1 cellular context compared by ENCODE assay signal in the genomic region with DNA sequence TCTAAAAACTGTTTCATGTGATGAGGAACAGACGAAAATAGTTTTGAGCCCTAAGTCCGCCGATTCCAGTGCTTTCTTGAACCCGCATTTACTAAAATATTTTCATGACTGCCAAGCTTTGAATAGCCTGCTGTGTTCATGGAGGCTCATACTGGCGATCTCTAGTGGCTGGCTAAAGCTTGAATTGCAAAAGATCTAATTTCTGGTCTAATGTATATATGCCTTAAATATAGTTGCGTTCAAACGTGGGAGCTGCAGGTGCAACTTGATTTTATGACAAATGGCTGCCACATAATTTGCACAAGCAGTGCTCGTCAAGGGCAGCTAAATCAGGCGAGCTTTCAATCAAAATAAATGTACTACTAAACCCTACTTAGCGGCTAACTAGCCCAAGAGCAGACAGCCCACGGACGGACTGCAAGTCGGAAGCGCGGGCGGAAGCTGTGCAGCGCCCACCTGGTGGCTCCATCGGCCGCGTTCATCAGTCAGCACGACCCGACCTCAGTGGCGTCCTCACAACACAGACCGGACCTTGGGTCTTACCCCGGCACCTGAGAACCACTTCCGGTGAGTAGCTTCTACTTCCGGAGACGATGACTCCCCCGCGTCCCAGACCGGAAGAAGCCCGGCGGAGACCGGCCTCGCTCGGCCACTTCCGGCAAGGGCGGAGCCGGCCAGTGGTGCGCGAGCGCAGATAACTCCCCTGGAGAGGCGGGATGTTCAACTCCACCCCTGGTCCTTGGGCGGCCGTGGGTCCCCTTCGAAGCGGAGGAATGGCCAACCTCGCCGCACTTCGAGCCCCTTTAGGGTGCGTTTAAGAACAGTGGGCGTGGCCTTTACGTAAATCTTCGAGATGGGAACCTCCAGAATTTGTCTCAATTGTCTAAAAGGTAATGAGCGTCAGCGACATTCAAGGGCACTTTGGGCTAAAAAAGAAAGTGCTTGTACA.
TF ChIP-seq lines count a peak whose summit lies in the region.

No MANE protein-coding gene starts in this region.

TF ChIP-seq in K562, 482 proteins besides CTCF, POLR2A, EP300 and RAD21 (continued from another document and continues in another):
- peak; percentile 28; the same call in 1 of the 2 replicates for TF ChIP-seq ZNF324 (CRISPR knock-in tag; IDR thresholded peaks at IDR 0.05)
- peak; percentile 38; the same call in 1 of the 2 replicates for TF ChIP-seq CHD2 (IDR thresholded peaks at IDR 0.05; ENCODE audit: low read depth, low read length)
- TF ChIP-seq SNRNP70 (optimal IDR thresholded peaks at IDR 0.05; ENCODE audit: low read depth, low read length), result no peak
- TF ChIP-seq, protein P1, sequence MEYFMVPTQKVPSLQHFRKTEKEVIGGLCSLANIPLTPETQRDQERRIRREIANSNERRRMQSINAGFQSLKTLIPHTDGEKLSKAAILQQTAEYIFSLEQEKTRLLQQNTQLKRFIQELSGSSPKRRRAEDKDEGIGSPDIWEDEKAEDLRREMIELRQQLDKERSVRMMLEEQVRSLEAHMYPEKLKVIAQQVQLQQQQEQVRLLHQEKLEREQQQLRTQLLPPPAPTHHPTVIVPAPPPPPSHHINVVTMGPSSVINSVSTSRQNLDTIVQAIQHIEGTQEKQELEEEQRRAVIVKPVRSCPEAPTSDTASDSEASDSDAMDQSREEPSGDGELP (CRISPR knock-in tag; IDR thresholded peaks at IDR 0.05; ENCODE audit: borderline replicate concordance), result peak; percentile 96
- TF ChIP-seq LARP7 (IDR thresholded peaks at IDR 0.05), result no peak
- peak; percentile 96 for TF ChIP-seq POLR2AphosphoS5 (IDR thresholded peaks at IDR 0.05; ENCODE audit: control insufficient read depth, insufficient read depth, low read depth, low read length)
- TF ChIP-seq KDM5B (IDR thresholded peaks at IDR 0.05; ENCODE audit: insufficient replicate concordance, low read depth, low read length), result peak; percentile 77
- no peak for TF ChIP-seq ZNF184 (CRISPR knock-in tag; IDR thresholded peaks at IDR 0.05)
- TF ChIP-seq NCOA1 (IDR thresholded peaks at IDR 0.05; ENCODE audit: low read depth), result peak; percentile 91
- TF ChIP-seq NFE2 (IDR thresholded peaks at IDR 0.05; ENCODE audit: low read depth), result no peak
- TF ChIP-seq CEBPG (CRISPR knock-in tag; IDR thresholded peaks at IDR 0.05), result no peak
- TF ChIP-seq CEBPG (tag; conservative IDR thresholded peaks at IDR 0.05 in 1 of 2, IDR thresholded peaks at IDR 0.05 in 1 of 2), result no peak
- no peak for TF ChIP-seq NR2F6 (CRISPR knock-in tag; IDR thresholded peaks at IDR 0.05)
- TF ChIP-seq ZNF507 (tag; conservative IDR thresholded peaks at IDR 0.05), result no peak
- TF ChIP-seq KDM1A (IDR thresholded peaks at IDR 0.05), result peak in 1 of 2 experiments; percentile 7; a peak in 3 of 4 replicates
- TF ChIP-seq KLF10 (CRISPR knock-in tag; IDR thresholded peaks at IDR 0.05), result peak; percentile 61; the same call in 1 of the 2 replicates
- no peak for TF ChIP-seq NR3C1 (CRISPR knock-in tag; IDR thresholded peaks at IDR 0.05)
- no peak for TF ChIP-seq ILK (tag; IDR thresholded peaks at IDR 0.05; ENCODE audit: borderline replicate concordance, low read depth)
- no peak for TF ChIP-seq PPARD (CRISPR knock-in tag; IDR thresholded peaks at IDR 0.05)
- no peak for TF ChIP-seq SLC30A9 (CRISPR knock-in tag; IDR thresholded peaks at IDR 0.05)
- TF ChIP-seq ZKSCAN3 (CRISPR knock-in tag; IDR thresholded peaks at IDR 0.05), result no peak
- TF ChIP-seq CBFA2T3 (IDR thresholded peaks at IDR 0.05), result 0 out of 2 replicates have a peak, but pooled peaks have one; percentile 20
- peak; percentile 81 for TF ChIP-seq ILF3 (IDR thresholded peaks at IDR 0.05; ENCODE audit: borderline replicate concordance)
- TF ChIP-seq, protein P2, sequence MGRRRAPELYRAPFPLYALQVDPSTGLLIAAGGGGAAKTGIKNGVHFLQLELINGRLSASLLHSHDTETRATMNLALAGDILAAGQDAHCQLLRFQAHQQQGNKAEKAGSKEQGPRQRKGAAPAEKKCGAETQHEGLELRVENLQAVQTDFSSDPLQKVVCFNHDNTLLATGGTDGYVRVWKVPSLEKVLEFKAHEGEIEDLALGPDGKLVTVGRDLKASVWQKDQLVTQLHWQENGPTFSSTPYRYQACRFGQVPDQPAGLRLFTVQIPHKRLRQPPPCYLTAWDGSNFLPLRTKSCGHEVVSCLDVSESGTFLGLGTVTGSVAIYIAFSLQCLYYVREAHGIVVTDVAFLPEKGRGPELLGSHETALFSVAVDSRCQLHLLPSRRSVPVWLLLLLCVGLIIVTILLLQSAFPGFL (CRISPR knock-in tag; IDR thresholded peaks at IDR 0.05), result no peak
- TF ChIP-seq, protein P3, sequence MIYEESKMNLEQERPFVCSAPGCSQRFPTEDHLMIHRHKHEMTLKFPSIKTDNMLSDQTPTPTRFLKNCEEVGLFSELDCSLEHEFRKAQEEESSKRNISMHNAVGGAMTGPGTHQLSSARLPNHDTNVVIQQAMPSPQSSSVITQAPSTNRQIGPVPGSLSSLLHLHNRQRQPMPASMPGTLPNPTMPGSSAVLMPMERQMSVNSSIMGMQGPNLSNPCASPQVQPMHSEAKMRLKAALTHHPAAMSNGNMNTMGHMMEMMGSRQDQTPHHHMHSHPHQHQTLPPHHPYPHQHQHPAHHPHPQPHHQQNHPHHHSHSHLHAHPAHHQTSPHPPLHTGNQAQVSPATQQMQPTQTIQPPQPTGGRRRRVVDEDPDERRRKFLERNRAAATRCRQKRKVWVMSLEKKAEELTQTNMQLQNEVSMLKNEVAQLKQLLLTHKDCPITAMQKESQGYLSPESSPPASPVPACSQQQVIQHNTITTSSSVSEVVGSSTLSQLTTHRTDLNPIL (CRISPR knock-in tag; IDR thresholded peaks at IDR 0.05), result 0 out of 2 replicates have a peak, but pooled peaks have one; percentile 32
- TF ChIP-seq CCNT2 (IDR thresholded peaks at IDR 0.05; ENCODE audit: borderline replicate concordance, extremely low read depth, insufficient read length, low read depth, low read length), result peak; percentile 93
- TF ChIP-seq MEF2D (tag; conservative IDR thresholded peaks at IDR 0.05; ENCODE audit: low read depth), result no peak
- TF ChIP-seq, protein P4, sequence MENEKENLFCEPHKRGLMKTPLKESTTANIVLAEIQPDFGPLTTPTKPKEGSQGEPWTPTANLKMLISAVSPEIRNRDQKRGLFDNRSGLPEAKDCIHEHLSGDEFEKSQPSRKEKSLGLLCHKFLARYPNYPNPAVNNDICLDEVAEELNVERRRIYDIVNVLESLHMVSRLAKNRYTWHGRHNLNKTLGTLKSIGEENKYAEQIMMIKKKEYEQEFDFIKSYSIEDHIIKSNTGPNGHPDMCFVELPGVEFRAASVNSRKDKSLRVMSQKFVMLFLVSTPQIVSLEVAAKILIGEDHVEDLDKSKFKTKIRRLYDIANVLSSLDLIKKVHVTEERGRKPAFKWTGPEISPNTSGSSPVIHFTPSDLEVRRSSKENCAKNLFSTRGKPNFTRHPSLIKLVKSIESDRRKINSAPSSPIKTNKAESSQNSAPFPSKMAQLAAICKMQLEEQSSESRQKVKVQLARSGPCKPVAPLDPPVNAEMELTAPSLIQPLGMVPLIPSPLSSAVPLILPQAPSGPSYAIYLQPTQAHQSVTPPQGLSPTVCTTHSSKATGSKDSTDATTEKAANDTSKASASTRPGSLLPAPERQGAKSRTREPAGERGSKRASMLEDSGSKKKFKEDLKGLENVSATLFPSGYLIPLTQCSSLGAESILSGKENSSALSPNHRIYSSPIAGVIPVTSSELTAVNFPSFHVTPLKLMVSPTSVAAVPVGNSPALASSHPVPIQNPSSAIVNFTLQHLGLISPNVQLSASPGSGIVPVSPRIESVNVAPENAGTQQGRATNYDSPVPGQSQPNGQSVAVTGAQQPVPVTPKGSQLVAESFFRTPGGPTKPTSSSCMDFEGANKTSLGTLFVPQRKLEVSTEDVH (IDR thresholded peaks at IDR 0.05; ENCODE audit: low read depth, partially characterized antibody), result peak; percentile 97
- TF ChIP-seq, protein P5, sequence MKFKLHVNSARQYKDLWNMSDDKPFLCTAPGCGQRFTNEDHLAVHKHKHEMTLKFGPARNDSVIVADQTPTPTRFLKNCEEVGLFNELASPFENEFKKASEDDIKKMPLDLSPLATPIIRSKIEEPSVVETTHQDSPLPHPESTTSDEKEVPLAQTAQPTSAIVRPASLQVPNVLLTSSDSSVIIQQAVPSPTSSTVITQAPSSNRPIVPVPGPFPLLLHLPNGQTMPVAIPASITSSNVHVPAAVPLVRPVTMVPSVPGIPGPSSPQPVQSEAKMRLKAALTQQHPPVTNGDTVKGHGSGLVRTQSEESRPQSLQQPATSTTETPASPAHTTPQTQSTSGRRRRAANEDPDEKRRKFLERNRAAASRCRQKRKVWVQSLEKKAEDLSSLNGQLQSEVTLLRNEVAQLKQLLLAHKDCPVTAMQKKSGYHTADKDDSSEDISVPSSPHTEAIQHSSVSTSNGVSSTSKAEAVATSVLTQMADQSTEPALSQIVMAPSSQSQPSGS (CRISPR knock-in tag; IDR thresholded peaks at IDR 0.05), result no peak
- no peak; the same call in 1 of the 2 replicates for TF ChIP-seq ZNF197 (CRISPR knock-in tag; IDR thresholded peaks at IDR 0.05; ENCODE audit: low read depth)
- no peak for TF ChIP-seq DDX20 (tag; IDR thresholded peaks at IDR 0.05; ENCODE audit: low read depth)
- TF ChIP-seq TCF7 (IDR thresholded peaks at IDR 0.05; ENCODE audit: borderline replicate concordance), result no peak; the same call in 1 of the 2 replicates
- no peak; the same call in 1 of the 2 replicates for TF ChIP-seq ZFX (CRISPR knock-in tag; IDR thresholded peaks at IDR 0.05)
- peak; percentile 92 for TF ChIP-seq SP1 (CRISPR knock-in tag; IDR thresholded peaks at IDR 0.05)
- no peak for TF ChIP-seq ZC3H8 (IDR thresholded peaks at IDR 0.05)
- TF ChIP-seq, protein P6, sequence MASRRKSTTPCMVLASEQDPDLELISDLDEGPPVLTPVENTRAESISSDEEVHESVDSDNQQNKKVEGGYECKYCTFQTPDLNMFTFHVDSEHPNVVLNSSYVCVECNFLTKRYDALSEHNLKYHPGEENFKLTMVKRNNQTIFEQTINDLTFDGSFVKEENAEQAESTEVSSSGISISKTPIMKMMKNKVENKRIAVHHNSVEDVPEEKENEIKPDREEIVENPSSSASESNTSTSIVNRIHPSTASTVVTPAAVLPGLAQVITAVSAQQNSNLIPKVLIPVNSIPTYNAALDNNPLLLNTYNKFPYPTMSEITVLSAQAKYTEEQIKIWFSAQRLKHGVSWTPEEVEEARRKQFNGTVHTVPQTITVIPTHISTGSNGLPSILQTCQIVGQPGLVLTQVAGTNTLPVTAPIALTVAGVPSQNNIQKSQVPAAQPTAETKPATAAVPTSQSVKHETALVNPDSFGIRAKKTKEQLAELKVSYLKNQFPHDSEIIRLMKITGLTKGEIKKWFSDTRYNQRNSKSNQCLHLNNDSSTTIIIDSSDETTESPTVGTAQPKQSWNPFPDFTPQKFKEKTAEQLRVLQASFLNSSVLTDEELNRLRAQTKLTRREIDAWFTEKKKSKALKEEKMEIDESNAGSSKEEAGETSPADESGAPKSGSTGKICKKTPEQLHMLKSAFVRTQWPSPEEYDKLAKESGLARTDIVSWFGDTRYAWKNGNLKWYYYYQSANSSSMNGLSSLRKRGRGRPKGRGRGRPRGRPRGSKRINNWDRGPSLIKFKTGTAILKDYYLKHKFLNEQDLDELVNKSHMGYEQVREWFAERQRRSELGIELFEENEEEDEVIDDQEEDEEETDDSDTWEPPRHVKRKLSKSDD (conservative IDR thresholded peaks at IDR 0.05; ENCODE audit: low read length), result no peak
- TF ChIP-seq SRF (CRISPR knock-in tag; IDR thresholded peaks at IDR 0.05), result peak in 1 of 2 experiments; percentile 72; a peak in 1 of 4 replicates
- 0 out of 2 replicates have a peak, but pooled peaks have one; percentile 9 for TF ChIP-seq JUN (IDR thresholded peaks at IDR 0.05; ENCODE audit: borderline replicate concordance, low read depth, low read length)
- TF ChIP-seq JUN (CRISPR knock-in tag; IDR thresholded peaks at IDR 0.05; ENCODE audit: borderline replicate concordance), result no peak
- peak; percentile 26 for TF ChIP-seq SAP30 (IDR thresholded peaks at IDR 0.05; ENCODE audit: borderline replicate concordance, insufficient read depth, low read depth, low read length, poor library complexity, severe bottlenecking)
- no peak for TF ChIP-seq BCOR (IDR thresholded peaks at IDR 0.05)
- TF ChIP-seq ZNF586 (CRISPR knock-in tag; conservative IDR thresholded peaks at IDR 0.05), result no peak
- TF ChIP-seq POLR3A (IDR thresholded peaks at IDR 0.05; ENCODE audit: borderline replicate concordance, extremely low read depth, insufficient read depth, insufficient read length), result no peak
- TF ChIP-seq SRSF3 (IDR thresholded peaks at IDR 0.05; ENCODE audit: insufficient read depth, low read length), result no peak
- no peak for TF ChIP-seq IFI16 (CRISPR knock-in tag; IDR thresholded peaks at IDR 0.05)
- TF ChIP-seq MYNN (IDR thresholded peaks at IDR 0.05), result peak; percentile 91
- TF ChIP-seq MYNN (CRISPR knock-in tag; IDR thresholded peaks at IDR 0.05), result no peak
- TF ChIP-seq ZNF263 (CRISPR knock-in tag; IDR thresholded peaks at IDR 0.05; ENCODE audit: borderline replicate concordance), result no peak
- peak; percentile 44 for TF ChIP-seq NEUROD1 (IDR thresholded peaks at IDR 0.05; ENCODE audit: borderline replicate concordance, low read depth, low read length, partially characterized antibody)
- no peak for TF ChIP-seq SNIP1 (IDR thresholded peaks at IDR 0.05; ENCODE audit: low read depth)
- TF ChIP-seq HOXB6 (CRISPR knock-in tag; IDR thresholded peaks at IDR 0.05; ENCODE audit: borderline replicate concordance), result no peak
- TF ChIP-seq HDAC8 (tag; IDR thresholded peaks at IDR 0.05), result no peak
- peak; percentile 82; the same call in 1 of the 2 replicates for TF ChIP-seq L3MBTL2 (IDR thresholded peaks at IDR 0.05)
- no peak for TF ChIP-seq ZC3H4 (CRISPR knock-in tag; IDR thresholded peaks at IDR 0.05; ENCODE audit: borderline replicate concordance)
- TF ChIP-seq, protein P7, sequence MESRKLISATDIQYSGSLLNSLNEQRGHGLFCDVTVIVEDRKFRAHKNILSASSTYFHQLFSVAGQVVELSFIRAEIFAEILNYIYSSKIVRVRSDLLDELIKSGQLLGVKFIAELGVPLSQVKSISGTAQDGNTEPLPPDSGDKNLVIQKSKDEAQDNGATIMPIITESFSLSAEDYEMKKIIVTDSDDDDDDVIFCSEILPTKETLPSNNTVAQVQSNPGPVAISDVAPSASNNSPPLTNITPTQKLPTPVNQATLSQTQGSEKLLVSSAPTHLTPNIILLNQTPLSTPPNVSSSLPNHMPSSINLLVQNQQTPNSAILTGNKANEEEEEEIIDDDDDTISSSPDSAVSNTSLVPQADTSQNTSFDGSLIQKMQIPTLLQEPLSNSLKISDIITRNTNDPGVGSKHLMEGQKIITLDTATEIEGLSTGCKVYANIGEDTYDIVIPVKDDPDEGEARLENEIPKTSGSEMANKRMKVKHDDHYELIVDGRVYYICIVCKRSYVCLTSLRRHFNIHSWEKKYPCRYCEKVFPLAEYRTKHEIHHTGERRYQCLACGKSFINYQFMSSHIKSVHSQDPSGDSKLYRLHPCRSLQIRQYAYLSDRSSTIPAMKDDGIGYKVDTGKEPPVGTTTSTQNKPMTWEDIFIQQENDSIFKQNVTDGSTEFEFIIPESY (CRISPR knock-in tag; IDR thresholded peaks at IDR 0.05), result 0 out of 2 replicates have a peak, but pooled peaks have one; percentile 8
- peak; percentile 59; the same call in 1 of the 2 replicates for TF ChIP-seq MXI1 (IDR thresholded peaks at IDR 0.05; ENCODE audit: low read depth, low read length)
- peak; percentile 100 for TF ChIP-seq ETV5 (CRISPR knock-in tag; IDR thresholded peaks at IDR 0.05; ENCODE audit: low read depth)
